Comparison of ENCODE assay signal across 24 cellular contexts in the genomic region with DNA sequence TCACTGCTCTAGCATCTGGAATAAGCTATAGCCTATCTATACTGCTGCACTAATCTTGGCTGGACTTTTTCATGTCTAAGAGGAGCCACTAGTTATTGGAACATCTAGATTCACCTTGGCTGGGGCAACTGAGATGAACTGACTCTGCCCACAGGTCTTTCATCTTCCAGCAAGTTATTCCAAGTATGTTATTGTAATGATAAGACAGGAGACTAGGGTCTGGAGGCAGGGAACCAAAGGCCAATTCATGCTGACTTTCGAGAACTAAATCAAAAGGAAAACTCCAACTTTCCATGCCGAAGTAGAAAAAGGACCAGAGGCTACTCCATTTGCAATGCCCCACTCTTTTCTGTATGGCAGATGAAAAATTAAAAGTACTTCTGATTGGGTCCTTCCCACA.
"Had no signal": no experiment of that assay in that cellular context is flagged by ENCODE, and none has a peak within 500 bp of the region (broad histone marks: within the 10 kb centered on the region; RNA-seq: fewer than 3 reads in every experiment).

No MANE protein-coding gene starts in this region.

- H3K36me3 Mint-ChIP-seq: memory B cell; mesothelial cell of epicardium; naive thymus-derived CD4-positive, alpha-beta T cell; neural progenitor cell had no signal

- H3K36me3 ChIP-seq: gastrocnemius medialis, neural progenitor cell, right lobe of liver, suprapubic skin, vagina had no signal

- H3K27me3 Mint-ChIP-seq: memory B cell; naive thymus-derived CD4-positive, alpha-beta T cell; progenitor cell of endocrine pancreas; stimulated activated naive CD8-positive, alpha-beta T cell treated with anti-CD3 and anti-CD28 coated beads, Interleukin-15, amount 100 ng/mL, for 72 hours had no signal

- H3K9me3 Mint-ChIP-seq: nephron, neural progenitor cell had no signal

- DNase-seq: dorsolateral prefrontal cortex; effector CD4-positive, alpha-beta T cell; foreskin fibroblast; gastrocnemius medialis; head of caudate nucleus; mucosa of descending colon; naive thymus-derived CD4-positive, alpha-beta T cell; right lobe of liver; small intestine; stimulated activated CD4-positive, alpha-beta T cell treated with anti-CD3 and anti-CD28 coated beads, Interleukin-15, amount 100 ng/mL, for 24 hours; stimulated activated CD4-positive, alpha-beta T cell treated with anti-CD3 and anti-CD28 coated beads, Interleukin-2, amount 100 ng/mL, for 48 hours; stimulated activated naive CD4-positive, alpha-beta T cell; stimulated activated naive CD8-positive, alpha-beta T cell treated with anti-CD3 and anti-CD28 coated beads, Interleukin-15, amount 100 ng/mL, for 72 hours; trophoblast cell had no signal

- H3K4me3 ChIP-seq: dorsolateral prefrontal cortex, gastrocnemius medialis, lung, mucosa of descending colon, neural progenitor cell, right lobe of liver, suprapubic skin, vagina had no signal

- H3K27me3 ChIP-seq: gastrocnemius medialis, neural progenitor cell, right lobe of liver, suprapubic skin, vagina had no signal

- ATAC-seq: gastrocnemius medialis; left lobe of liver; mucosa of descending colon; naive thymus-derived CD4-positive, alpha-beta T cell; right lobe of liver; stimulated activated naive CD8-positive, alpha-beta T cell treated with anti-CD3 and anti-CD28 coated beads, Interleukin-15, amount 100 ng/mL, for 72 hours had no signal

- H3K9me3 ChIP-seq: gastrocnemius medialis, right lobe of liver, suprapubic skin, vagina had no signal

- H3K4me1 ChIP-seq: gastrocnemius medialis, neural progenitor cell, parathyroid adenoma, right lobe of liver, suprapubic skin, vagina had no signal

- H3K27ac ChIP-seq: dorsolateral prefrontal cortex, gastrocnemius medialis, neural progenitor cell, parathyroid adenoma, right lobe of liver, suprapubic skin, vagina had no signal

- H3K27ac Mint-ChIP-seq: memory B cell; mesothelial cell of epicardium; naive thymus-derived CD4-positive, alpha-beta T cell; nephron; neural progenitor cell; progenitor cell of endocrine pancreas; stimulated activated naive CD8-positive, alpha-beta T cell treated with anti-CD3 and anti-CD28 coated beads, Interleukin-15, amount 100 ng/mL, for 72 hours had no signal

- H3K4me1 Mint-ChIP-seq: memory B cell; naive thymus-derived CD4-positive, alpha-beta T cell; nephron; neural progenitor cell; stimulated activated naive CD8-positive, alpha-beta T cell treated with anti-CD3 and anti-CD28 coated beads, Interleukin-15, amount 100 ng/mL, for 72 hours had no signal

- H3K4me3 Mint-ChIP-seq: memory B cell; mesothelial cell of epicardium; naive thymus-derived CD4-positive, alpha-beta T cell; nephron; neural progenitor cell; stimulated activated naive CD8-positive, alpha-beta T cell treated with anti-CD3 and anti-CD28 coated beads, Interleukin-15, amount 100 ng/mL, for 72 hours had no signal
